Comparison of ENCODE assay signal across 7 cellular contexts in genomic region chr4:169137555-169137920, GRCh38.
"Had no signal": no experiment of that assay in that cellular context is flagged by ENCODE, and none has a peak within 500 bp of the region (broad histone marks: within the 10 kb centered on the region; RNA-seq: fewer than 3 reads in every experiment).

No MANE protein-coding gene starts in this region.

- ATAC-seq: GM23338, K562 had no signal

- H2AFZ ChIP-seq: GM23338 had no signal

- H3K4me2 ChIP-seq: GM23338 had no signal

- H3K4me3 ChIP-seq: GM23338, K562 had no signal

- DNase-seq: H9, HCEC 1CT, IMR-90, KG1 had no signal

- H3K27ac ChIP-seq: HL-60 had no signal
